ENCODE assay signal across 8 cellular contexts in the genomic region with DNA sequence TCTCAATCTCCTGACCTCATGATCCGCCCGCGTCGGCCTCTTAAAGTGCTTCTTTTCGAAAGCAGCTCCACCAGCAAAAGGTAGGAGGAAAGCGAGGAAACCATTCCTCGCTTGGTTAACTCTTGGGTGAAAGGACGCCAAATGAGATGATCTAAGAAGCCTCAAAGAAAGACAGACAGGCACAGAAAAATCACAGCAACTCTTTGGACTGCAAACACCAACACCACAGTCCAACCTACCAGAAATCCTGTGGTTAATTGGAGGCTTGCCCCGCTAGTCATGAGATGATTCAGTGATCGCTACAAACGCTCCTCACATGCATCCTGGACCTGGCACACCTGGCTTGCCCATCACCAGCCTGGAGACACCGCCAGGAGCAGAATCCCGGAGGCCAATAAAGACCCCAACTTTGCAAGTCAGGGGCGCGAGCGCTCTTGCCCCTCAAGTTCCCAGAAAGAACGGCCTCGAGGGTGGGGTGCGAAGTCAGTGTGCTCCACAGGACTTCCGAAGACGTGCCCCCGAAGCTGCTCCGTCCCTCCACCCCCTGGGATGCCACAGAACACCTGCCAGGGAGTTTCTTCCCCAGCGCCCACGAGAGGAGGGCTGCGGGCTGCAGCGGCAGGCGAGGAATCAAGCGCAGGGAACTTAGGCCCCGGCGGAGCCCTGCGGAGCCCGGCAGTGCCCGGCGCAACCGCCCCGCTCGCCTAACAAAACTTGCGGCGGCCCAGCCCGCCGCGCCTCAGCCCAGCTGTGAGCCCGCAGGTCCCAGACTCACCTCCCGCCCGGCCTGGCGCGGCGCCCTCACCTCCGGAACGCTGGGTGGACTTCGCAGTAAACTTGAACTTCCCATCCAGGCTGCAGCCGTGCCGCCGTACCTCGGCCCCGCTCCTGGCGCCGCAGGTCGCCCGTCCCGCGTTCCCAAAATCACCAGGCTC. TPM values are rescaled to one million over a fixed set of nuclear protein-coding genes. Genes with fewer than 3 reads are reported as not detected.
DNase-seq lines count a peak whose midpoint lies in the region; ATAC-seq and TF ChIP-seq lines count a peak whose summit lies in the region.
"Not testable (repeated sequence)": the region's sequence is repeated elsewhere in the genome, so short reads cannot be mapped to it uniquely, and the experiment has no call there.

No MANE protein-coding gene starts in this region.

- peak overlapping the region; percentile 96 for H3K4me3 Mint-ChIP-seq in activated naive CD4-positive, alpha-beta T cell treated with anti-CD3 and anti-CD28 coated beads, Interleukin-2, amount 50 U/mL, for 24 hours

- H3K36me3 Mint-ChIP-seq in activated naive CD4-positive, alpha-beta T cell treated with anti-CD3 and anti-CD28 coated beads, Interleukin-2, amount 50 U/mL, for 24 hours, result not testable (repeated sequence)

- TF ChIP-seq CTCF in Peyer's patch (IDR thresholded peaks at IDR 0.05); fibroblast of the aortic adventitia (IDR thresholded peaks at IDR 0.05; ENCODE audit: insufficient read depth, low read length): not testable (repeated sequence)

- peak overlapping the region; percentile 66 for H3K9ac ChIP-seq in mucosa of stomach (ENCODE audit: low read length)

- not testable (repeated sequence) for H3K9me3 Mint-ChIP-seq in activated naive CD4-positive, alpha-beta T cell treated with anti-CD3 and anti-CD28 coated beads, Interleukin-2, amount 50 U/mL, for 24 hours

- DNase-seq in EL (peak; percentile 46), Peyer's patch (peak; percentile 21 to 72 (median 66)), fibroblast of the aortic adventitia (ENCODE audit: low read depth) (peak; percentile 22), stromal cell of bone marrow (ENCODE audit: low read depth) (peak; percentile 17)

- not testable (repeated sequence) for H3K27me3 ChIP-seq in Peyer's patch; mucosa of stomach (ENCODE audit: control insufficient read depth, insufficient read depth, low read length)

- H3K27ac Mint-ChIP-seq in activated naive CD4-positive, alpha-beta T cell treated with anti-CD3 and anti-CD28 coated beads, Interleukin-2, amount 50 U/mL, for 24 hours, result not testable (repeated sequence)

- not testable (repeated sequence) for H3K4me1 ChIP-seq in Peyer's patch; mucosa of stomach (ENCODE audit: control insufficient read depth, insufficient read depth, low read length)

- not testable (repeated sequence) for H3K9me3 ChIP-seq in Peyer's patch; mucosa of stomach (ENCODE audit: control insufficient read depth, low read length)

- peaks cover 15% of the 10 kb centered on the region for H3K4me1 Mint-ChIP-seq in activated naive CD4-positive, alpha-beta T cell treated with anti-CD3 and anti-CD28 coated beads, Interleukin-2, amount 50 U/mL, for 24 hours

- H3K27me3 Mint-ChIP-seq in activated naive CD4-positive, alpha-beta T cell treated with anti-CD3 and anti-CD28 coated beads, Interleukin-2, amount 50 U/mL, for 24 hours, result not testable (repeated sequence)

- TF ChIP-seq POLR2A in Peyer's patch (IDR thresholded peaks at IDR 0.05), result not testable (repeated sequence)

- H3K27ac ChIP-seq in Peyer's patch, result peak overlapping the region; percentile 69 to 84 (median 78)

- peak overlapping the region; percentile 65 to 84 (median 74) for H3K4me3 ChIP-seq in Peyer's patch
- peak overlapping the region; percentile 68 for H3K4me3 ChIP-seq in fibroblast of the aortic adventitia (ENCODE audit: low read depth, low read length)
- H3K4me3 ChIP-seq in mucosa of stomach (ENCODE audit: low read length), result peak overlapping the region; percentile 4

- peak; percentile 23 for ATAC-seq in GM21723 (IDR thresholded peaks at IDR 0.05; ENCODE audit: unreplicated experiment)
- ATAC-seq in HG03521 (IDR thresholded peaks at IDR 0.05; ENCODE audit: unreplicated experiment), result peak; percentile 11

- H3K36me3 ChIP-seq in Peyer's patch; mucosa of stomach (ENCODE audit: control insufficient read depth, insufficient read depth, low read length): not testable (repeated sequence)

RNA-seq across cellular contexts. Expression of gene NBPF11, which starts 0.9 kb away (rescaled TPM):
- total RNA-seq in Peyer's patch (10 to 100 TPM in 3 of 4 donors, 1 to 10 TPM in 1; 7.2 to 35.5 (median 15.7) TPM), fibroblast of the aortic adventitia (ENCODE audit: low replicate concordance) (4.2 and 7.7 TPM in 2 replicates)

Comparison
In these comparisons a context has a peak if more than half of its experiments do, and no peak if none do; other contexts are left out.
1. Peak in every context shown above with its lines: DNase-seq, ATAC-seq, H3K4me3 ChIP-seq and H3K27ac ChIP-seq.
2. H3K4me3 ChIP-seq: peak in every context shown above with its lines; median percentile 74 in Peyer's patch; 68 in fibroblast of the aortic adventitia; 4 in mucosa of stomach.